ENCODE assay signal across 15 cellular contexts in the genomic region with DNA sequence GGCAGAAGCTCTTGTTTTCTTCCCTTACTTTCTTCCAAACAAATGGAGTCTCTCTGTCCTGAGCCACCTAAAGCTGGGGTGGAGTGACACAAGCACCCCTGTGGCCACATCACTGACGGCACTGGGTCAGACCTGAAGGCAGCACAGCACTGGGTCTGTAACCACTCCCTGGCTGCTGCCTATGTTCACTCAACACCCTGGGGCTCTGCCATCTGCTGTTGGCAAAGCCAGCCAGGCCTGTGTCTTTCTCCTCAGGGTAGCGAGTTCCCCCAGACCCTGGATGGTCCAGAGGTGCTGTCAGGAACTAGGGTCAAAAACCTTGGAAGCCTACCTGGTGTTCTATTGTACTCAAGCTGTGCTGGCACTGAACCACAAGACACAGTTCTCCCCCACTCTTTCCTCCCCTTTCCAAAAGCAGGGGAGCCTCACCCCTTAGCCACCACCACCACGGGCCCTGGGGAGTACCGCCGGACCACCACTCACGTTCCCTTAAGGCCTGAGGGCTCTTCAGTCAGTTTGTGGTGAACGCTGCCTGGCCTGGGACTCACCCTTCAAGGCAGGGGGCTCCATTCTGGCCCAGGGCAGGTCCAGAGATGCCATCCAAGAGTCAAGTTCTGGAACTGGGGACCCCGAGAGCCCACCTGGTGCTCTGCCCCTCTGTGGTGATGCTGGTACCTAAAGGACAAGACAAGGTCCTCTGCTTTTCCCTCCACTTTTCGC. TPM values are rescaled to one million over a fixed set of nuclear protein-coding genes. Genes with fewer than 3 reads are reported as not detected.
DNase-seq lines count a peak whose midpoint lies in the region; ATAC-seq and TF ChIP-seq lines count a peak whose summit lies in the region.
"Had no signal": no experiment of that assay in that cellular context is flagged by ENCODE, and none has a peak within 500 bp of the region (broad histone marks: within the 10 kb centered on the region; RNA-seq: fewer than 3 reads in every experiment).

No MANE protein-coding gene starts in this region.

- ATAC-seq in left lobe of liver: no peak
- ATAC-seq in GM18505 (IDR thresholded peaks at IDR 0.05; ENCODE audit: unreplicated experiment): no peak
- no peak for ATAC-seq in esophagus mucosa
- no peak for ATAC-seq in HG02885 (IDR thresholded peaks at IDR 0.05; ENCODE audit: poor library complexity, unreplicated experiment)
- ATAC-seq: A549 had no signal

- H3K4me1 ChIP-seq in left ventricle myocardium inferior: no peaks in the 10 kb centered on the region
- H3K4me1 ChIP-seq: A549, BE2C, HAP-1 had no signal

- no peaks in the 10 kb centered on the region for H3K9me3 ChIP-seq in left ventricle myocardium inferior (replicated peaks)
- H3K9me3 ChIP-seq: BE2C, HAP-1 had no signal

- TF ChIP-seq CTCF in left ventricle myocardium inferior (IDR thresholded peaks at IDR 0.05; ENCODE audit: borderline replicate concordance): no peak

- no peak overlapping the region for H3K27ac ChIP-seq in left ventricle myocardium inferior (replicated peaks)
- H3K27ac ChIP-seq: A549, C4-2B had no signal

- no peak overlapping the region for H3K4me3 ChIP-seq in left ventricle myocardium inferior
- H3K4me3 ChIP-seq: A549, HAP-1 had no signal

- intact Hi-C loops in cardiac septum (cut with DNase I): no loop called here
- intact Hi-C loops in left ventricle myocardium inferior (cut with micrococcal nuclease): no loop called here
- intact Hi-C loops in posterior vena cava (cut with DNase I): no loop called here

- H3K36me3 ChIP-seq in left ventricle myocardium inferior: no peaks in the 10 kb centered on the region
- H3K36me3 ChIP-seq: BE2C, HAP-1 had no signal

- peaks cover 4% of the 10 kb centered on the region for H3K27me3 ChIP-seq in left ventricle myocardium inferior (ENCODE audit: low read depth)

- DNase-seq in cardiac septum (ENCODE audit: low spot score) (peak; percentile 50), left ventricle myocardium inferior (no peak), left lobe of liver (ENCODE audit: low spot score) (peak; percentile 33), posterior vena cava (ENCODE audit: low spot score) (peak; percentile 68)
- DNase-seq: BE2C; CD4-positive, alpha-beta memory T cell; DND-41; GDM1; GOT3 had no signal

- no peak for TF ChIP-seq POLR2A in GM18505 (IDR thresholded peaks at IDR 0.05; ENCODE audit: borderline replicate concordance, extremely low read depth, insufficient read depth, insufficient read length)

RNA-seq across cellular contexts. Expression of gene TMEM271, which starts 31.5 kb away (rescaled TPM):
- total RNA-seq in cardiac septum (not detected), left ventricle myocardium inferior (not detected), left lobe of liver (not detected), posterior vena cava (not detected), esophagus mucosa (not detected)
- total RNA-seq: CD4-positive, alpha-beta memory T cell had no signal

RNA-seq across cellular contexts. Expression of gene PIGG, which starts 45.5 kb away (rescaled TPM):
- 22.4 TPM for total RNA-seq in cardiac septum
- total RNA-seq in left ventricle myocardium inferior: 17.8 TPM
- 19.4 TPM for total RNA-seq in left lobe of liver
- 10 to 100 TPM; 32.7 to 42.8 TPM for total RNA-seq in posterior vena cava
- total RNA-seq in esophagus mucosa: 29.1 TPM

RNA-seq across cellular contexts. Expression of gene ZNF721, which starts 45.6 kb away (rescaled TPM):
- total RNA-seq in cardiac septum (14.9 TPM), left ventricle myocardium inferior (11.8 TPM), left lobe of liver (9.4 TPM), posterior vena cava (10 to 100 TPM; 17.4 to 20.4 TPM), esophagus mucosa (12.8 TPM)
